In genomic region chr14:58078471-58078870, GRCh38 we compare ENCODE assay signal across 18 cellular contexts.
A peak's percentile ranks its signal among the peaks of the same experiment; 100 is the strongest.
DNase-seq lines count a peak whose midpoint lies in the region; ATAC-seq and TF ChIP-seq lines count a peak whose summit lies in the region.
"Had no signal": no experiment of that assay in that cellular context is flagged by ENCODE, and none has a peak within 500 bp of the region (broad histone marks: within the 10 kb centered on the region; RNA-seq: fewer than 3 reads in every experiment).

No MANE protein-coding gene starts in this region.

- TF ChIP-seq CTCF in breast epithelium (IDR thresholded peaks at IDR 0.05) (no peak), gastroesophageal sphincter (IDR thresholded peaks at IDR 0.05) (no peak)

- ATAC-seq in gastroesophageal sphincter (no peak), GM19324 (IDR thresholded peaks at IDR 0.05; ENCODE audit: low FRiP score, unreplicated experiment) (no peak)
- ATAC-seq: natural killer cell had no signal

- H3K27me3 ChIP-seq in HUES48 (ENCODE audit: control insufficient read depth, insufficient read depth, low read length) (no peaks in the 10 kb centered on the region), breast epithelium (no peaks in the 10 kb centered on the region), gastroesophageal sphincter (no peaks in the 10 kb centered on the region)
- H3K27me3 ChIP-seq: hepatocyte, MG63, transverse colon had no signal

- DNase-seq in breast epithelium (ENCODE audit: low spot score in 2 of 2) (no peak), G401 (ENCODE audit: low spot score) (no peak), dermis blood vessel endothelial cell (no peak), NCI-H128 (lab: John Stamatoyannopoulos, UW; ENCODE audit: unreplicated experiment) (no peak)
- DNase-seq: activated naive CD8-positive, alpha-beta T cell treated with anti-CD3 and anti-CD28 coated beads for 36 hours; C1 segment of cervical spinal cord; caudate nucleus; effector CD8-positive, alpha-beta T cell; H9; natural killer cell; posterior cingulate gyrus; stimulated activated CD4-positive, alpha-beta T cell treated with anti-CD3 and anti-CD28 coated beads, Interleukin-2, amount 100 ng/mL, for 48 hours; transverse colon had no signal

- H3K9ac ChIP-seq in HUES48 (ENCODE audit: low read depth, low read length), result no peak overlapping the region

- in situ Hi-C loops in G401 (cut with HindIII; ENCODE audit: low sequenced_read_pairs), result no loop called here

- H3K4me1 ChIP-seq in HUES48 (ENCODE audit: control insufficient read depth, insufficient read depth, low read length) (peaks cover 20% of the 10 kb centered on the region; the same call in 1 of the 2 replicates), breast epithelium (no peaks in the 10 kb centered on the region), gastroesophageal sphincter (peaks cover 8 to 30% (median 10%) of the 10 kb centered on the region in 3 donors)

- intact Hi-C loops in breast epithelium (cut with DNase I; ENCODE audit: low total_unique reads), result no loop called here

- H3K27ac ChIP-seq in HUES48 (ENCODE audit: low read depth, low read length) (peak overlapping the region; percentile 39), breast epithelium (peak overlapping the region; percentile 5 to 22), gastroesophageal sphincter (peak overlapping the region in 3 of 4 donors; percentile 54 to 61 (median 59))
- H3K27ac ChIP-seq: hepatocyte, transverse colon had no signal

- no peak for TF ChIP-seq EP300 in gastroesophageal sphincter (IDR thresholded peaks at IDR 0.05)

- TF ChIP-seq POLR2A in breast epithelium (IDR thresholded peaks at IDR 0.05) (no peak), gastroesophageal sphincter (IDR thresholded peaks at IDR 0.05) (no peak)

- H3K36me3 ChIP-seq in HUES48 (ENCODE audit: control insufficient read depth, insufficient read depth, low read length), result no peaks in the 10 kb centered on the region
- H3K36me3 ChIP-seq in breast epithelium, result no peaks in the 10 kb centered on the region
- H3K36me3 ChIP-seq in gastroesophageal sphincter, result no peaks in the 10 kb centered on the region
- H3K36me3 ChIP-seq: MG63, transverse colon had no signal

- H3K4me3 ChIP-seq in HUES48 (ENCODE audit: low read depth, low read length), result no peak overlapping the region
- no peak overlapping the region for H3K4me3 ChIP-seq in breast epithelium
- no peak overlapping the region for H3K4me3 ChIP-seq in gastroesophageal sphincter
- H3K4me3 ChIP-seq: hepatocyte, MG63, transverse colon had no signal

- H3K9me3 ChIP-seq in HUES48 (ENCODE audit: control insufficient read depth, insufficient read depth, low read length) (no peaks in the 10 kb centered on the region), breast epithelium (no peaks in the 10 kb centered on the region), gastroesophageal sphincter (no peaks in the 10 kb centered on the region)
- H3K9me3 ChIP-seq: MG63, transverse colon had no signal
